8 cellular contexts compared by ENCODE assay signal in genomic region chr9:503881-504852, GRCh38. TPM values are rescaled to one million over a fixed set of nuclear protein-coding genes. Genes with fewer than 3 reads are reported as not detected.
DNase-seq lines count a peak whose midpoint lies in the region; ATAC-seq and TF ChIP-seq lines count a peak whose summit lies in the region.

Gene KANK1 (plus strand): TSS chr9:504695.

- peak within 1 kb of the TSS; percentile 62 for H3K4me3 ChIP-seq in CD4-positive, CD25-positive, alpha-beta regulatory T cell (ENCODE audit: low read depth, low read length)
- H3K4me3 ChIP-seq in OCI-LY1 (ENCODE audit: low read depth, low read length, poor library complexity, severe bottlenecking) (peak within 1 kb of the TSS; percentile 91), muscle layer of colon (ENCODE audit: low read depth in 1 of 2, low read length in 2 of 2) (peak within 1 kb of the TSS; percentile 74 to 81)

- no peaks in the 10 kb centered on the region for H3K9me3 ChIP-seq in CD4-positive, CD25-positive, alpha-beta regulatory T cell (ENCODE audit: control insufficient read depth in 2 of 2, low read length in 2 of 2)
- H3K9me3 ChIP-seq in OCI-LY1 (ENCODE audit: low read length): no peaks in the 10 kb centered on the region
- no peaks in the 10 kb centered on the region for H3K9me3 ChIP-seq in muscle layer of colon (ENCODE audit: low read length)

- H3K9me3 Mint-ChIP-seq in CD4-positive, CD25-positive, alpha-beta regulatory T cell: no peaks in the 10 kb centered on the region
- H3K9me3 Mint-ChIP-seq in activated T-cell treated with anti-CD3 and anti-CD28 coated beads, Interleukin-2, amount 50 U/mL, for 4 hours: no peaks in the 10 kb centered on the region

- H3K4me1 ChIP-seq in CD4-positive, CD25-positive, alpha-beta regulatory T cell (ENCODE audit: control insufficient read depth, insufficient read depth, low read length, poor library complexity, severe bottlenecking): peaks cover 19% of the 10 kb centered on the region
- H3K4me1 ChIP-seq in OCI-LY1 (ENCODE audit: insufficient read depth, low read length, severe bottlenecking) (peaks cover 26% of the 10 kb centered on the region), muscle layer of colon (ENCODE audit: insufficient read depth, low read length) (peaks cover 8% of the 10 kb centered on the region)

- H3K27ac ChIP-seq in CD4-positive, CD25-positive, alpha-beta regulatory T cell (ENCODE audit: insufficient read depth, low read length, poor library complexity, severe bottlenecking): no peak within 1 kb of the TSS
- H3K27ac ChIP-seq in OCI-LY1 (ENCODE audit: low read depth, low read length, poor library complexity, severe bottlenecking) (peak within 1 kb of the TSS; percentile 72), muscle layer of colon (ENCODE audit: low read depth, low read length) (peak within 1 kb of the TSS; percentile 16)

- H3K27ac Mint-ChIP-seq in CD4-positive, CD25-positive, alpha-beta regulatory T cell: peak within 1 kb of the TSS; percentile 47 to 80 (median 71)

- H2AFZ ChIP-seq in OCI-LY1 (ENCODE audit: low read length): 0 out of 2 replicates have a peak within 1 kb of the TSS, but pooled peaks have one; percentile 13

- H3F3A ChIP-seq in OCI-LY1 (ENCODE audit: insufficient read depth, low read length): no peaks in the 10 kb centered on the region

- peak; percentile 77 to 83 for ATAC-seq in CD4-positive, CD25-positive, alpha-beta regulatory T cell (ENCODE audit: low read depth in 2 of 2)
- peak; percentile 87 for ATAC-seq in GM19328 (IDR thresholded peaks at IDR 0.05; ENCODE audit: unreplicated experiment)
- peak; percentile 81 for ATAC-seq in HG03457 (IDR thresholded peaks at IDR 0.05; ENCODE audit: unreplicated experiment)
- ATAC-seq in activated T-cell treated with anti-CD3 and anti-CD28 coated beads, Interleukin-2, amount 50 U/mL, for 4 hours: peak; percentile 85 to 89
- ATAC-seq in esophagus mucosa: peak; percentile 95

- H3K36me3 Mint-ChIP-seq in CD4-positive, CD25-positive, alpha-beta regulatory T cell: peaks cover 4% of the 10 kb centered on the region
- no peaks in the 10 kb centered on the region for H3K36me3 Mint-ChIP-seq in activated T-cell treated with anti-CD3 and anti-CD28 coated beads, Interleukin-2, amount 50 U/mL, for 4 hours (ENCODE audit: insufficient read depth)

- H3K4me3 Mint-ChIP-seq in CD4-positive, CD25-positive, alpha-beta regulatory T cell: peak within 1 kb of the TSS; percentile 88 to 96 (median 91)
- H3K4me3 Mint-ChIP-seq in activated T-cell treated with anti-CD3 and anti-CD28 coated beads, Interleukin-2, amount 50 U/mL, for 4 hours: peak within 1 kb of the TSS; percentile 84

- no peaks in the 10 kb centered on the region for H3K27me3 ChIP-seq in CD4-positive, CD25-positive, alpha-beta regulatory T cell (ENCODE audit: control insufficient read depth, insufficient read depth, low read length)
- H3K27me3 ChIP-seq in OCI-LY1 (ENCODE audit: insufficient read depth, low read length) (no peaks in the 10 kb centered on the region), muscle layer of colon (ENCODE audit: control insufficient read depth in 1 of 2, insufficient read depth in 2 of 2, low read length in 2 of 2) (no peaks in the 10 kb centered on the region)

- peak within 1 kb of the TSS; percentile 85 for H3K4me2 ChIP-seq in OCI-LY1 (ENCODE audit: low read length)

- peaks cover 16% of the 10 kb centered on the region; the same call in 1 of the 2 replicates for H3K79me2 ChIP-seq in OCI-LY1 (ENCODE audit: insufficient read depth, low read length)

- H4K20me1 ChIP-seq in OCI-LY1 (ENCODE audit: insufficient read depth, low read length): no peaks in the 10 kb centered on the region

- H3K4me1 Mint-ChIP-seq in CD4-positive, CD25-positive, alpha-beta regulatory T cell: peaks cover 5 to 26% (median 10%) of the 10 kb centered on the region in 4 donors
- H3K4me1 Mint-ChIP-seq in activated T-cell treated with anti-CD3 and anti-CD28 coated beads, Interleukin-2, amount 50 U/mL, for 4 hours (ENCODE audit: low read depth): peaks cover 38% of the 10 kb centered on the region

- H3K9ac ChIP-seq in OCI-LY1 (ENCODE audit: low read length) (peak within 1 kb of the TSS; percentile 89), muscle layer of colon (ENCODE audit: low read length) (peak within 1 kb of the TSS; percentile 30)

- peak; percentile 68 to 86 (median 79) for DNase-seq in CD4-positive, CD25-positive, alpha-beta regulatory T cell
- DNase-seq in activated T-cell treated with anti-CD3 and anti-CD28 coated beads, Interleukin-2, amount 50 U/mL, for 4 hours: peak; percentile 62
- DNase-seq in stimulated activated CD8-positive, alpha-beta memory T cell treated with anti-CD3 and anti-CD28 coated beads, Interleukin-7, amount 100 ng/mL, for 1 hour (ENCODE audit: low read depth in 2 of 2): peak; percentile 44 to 45

- H3K36me3 ChIP-seq in CD4-positive, CD25-positive, alpha-beta regulatory T cell (ENCODE audit: control insufficient read depth, insufficient read depth, low read length): no peaks in the 10 kb centered on the region
- H3K36me3 ChIP-seq in OCI-LY1 (ENCODE audit: insufficient read depth, low read length) (no peaks in the 10 kb centered on the region), muscle layer of colon (ENCODE audit: insufficient read depth, low read length) (no peaks in the 10 kb centered on the region)

- no peaks in the 10 kb centered on the region for H3K9me2 ChIP-seq in OCI-LY1 (ENCODE audit: low read depth, low read length)

- peak; percentile 28; the same call in 1 of the 2 replicates for TF ChIP-seq CTCF in OCI-LY1 (IDR thresholded peaks at IDR 0.05; ENCODE audit: low read length)

- H3K27me3 Mint-ChIP-seq in CD4-positive, CD25-positive, alpha-beta regulatory T cell: peaks cover 49% of the 10 kb centered on the region
- H3K27me3 Mint-ChIP-seq in activated T-cell treated with anti-CD3 and anti-CD28 coated beads, Interleukin-2, amount 50 U/mL, for 4 hours (ENCODE audit: low read depth): peaks cover 2% of the 10 kb centered on the region

RNA-seq across cellular contexts. Expression of gene KANK1, which starts in this region (rescaled TPM):
- total RNA-seq in CD4-positive, CD25-positive, alpha-beta regulatory T cell: 14.8 TPM
- polyA plus RNA-seq in CD4-positive, CD25-positive, alpha-beta regulatory T cell: 1 to 10 TPM; 3.2 to 7.8 (median 4.7) TPM
- total RNA-seq in activated T-cell treated with anti-CD3 and anti-CD28 coated beads, Interleukin-2, amount 50 U/mL, for 4 hours: 1 to 10 TPM in 2 of 3 donors, under 1 TPM in 1; 0.87 to 9.3 (median 3.6) TPM
- 45.4 TPM for total RNA-seq in esophagus mucosa
